In the genomic region with DNA sequence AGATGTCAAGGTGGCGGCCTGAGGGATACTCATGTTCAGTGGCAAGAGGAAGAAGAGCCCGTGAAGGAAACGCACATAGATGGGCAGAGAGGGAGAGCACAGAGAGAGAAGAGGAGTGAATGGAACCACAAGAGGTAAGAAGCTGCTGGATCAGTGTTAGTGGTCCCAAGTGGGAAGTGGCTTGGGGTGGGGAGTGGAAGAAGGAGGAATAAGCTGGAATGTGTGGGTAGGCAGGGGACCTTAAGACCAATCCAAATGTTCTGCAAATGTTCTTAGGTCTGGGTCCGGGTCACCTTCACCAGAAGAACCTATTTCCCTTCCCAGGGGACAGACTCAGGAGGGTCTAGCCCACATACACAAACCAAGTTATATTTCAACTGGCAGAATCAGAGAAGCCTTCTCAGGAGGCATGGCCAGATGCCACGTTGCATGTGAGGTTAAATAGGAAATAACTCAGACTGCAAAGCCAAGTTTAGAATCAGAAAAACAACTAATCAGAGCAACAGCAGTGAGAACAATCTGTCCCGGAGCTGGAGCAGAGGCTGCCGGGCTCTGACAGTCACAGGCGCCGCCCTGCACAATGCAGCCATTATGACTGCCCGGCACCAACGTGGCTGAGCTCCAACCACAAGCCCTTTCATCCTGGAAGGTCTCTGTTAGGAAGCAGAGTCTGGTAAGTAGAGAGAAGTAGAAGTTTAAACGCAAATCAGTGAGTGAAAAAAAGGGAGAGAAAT, we compare ENCODE assay signal across 8 cellular contexts.
DNase-seq lines count a peak whose midpoint lies in the region; ATAC-seq and TF ChIP-seq lines count a peak whose summit lies in the region.

No MANE protein-coding gene starts in this region.

- no peaks in the 10 kb centered on the region for H3K79me2 ChIP-seq in PC-9 (ENCODE audit: low read depth)

- intact Hi-C loops in CD4-positive, alpha-beta memory T cell (cut with micrococcal nuclease): no loop called here
- intact Hi-C loops in head of caudate nucleus (cut with DNase I) (loop anchor here (5.0 kb wide), 1 partner anchor 227 kb away; no protein-coding TSS in a partner anchor), PC-9 (cut with micrococcal nuclease; ENCODE audit: unreplicated experiment) (no loop called here)

- H3K4me1 Mint-ChIP-seq in CD4-positive, alpha-beta memory T cell: peaks cover 5 to 9% (median 9%) of the 10 kb centered on the region in 4 donors
- H3K4me1 Mint-ChIP-seq in activated T-helper 17 cell treated with anti-CD3 and anti-CD28 coated beads, Interleukin-2, amount 50 U/mL, for 72 hours: peaks cover 5% of the 10 kb centered on the region

- DNase-seq in CD4-positive, alpha-beta memory T cell: peak in 1 of 5 donors; percentile 5
- DNase-seq in head of caudate nucleus: peak; percentile 80 to 98 (median 94)
- peak; percentile 98 for DNase-seq in pons (ENCODE audit: low spot score)
- DNase-seq in PC-9: no peak
- no peak for DNase-seq in GOT3 (lab: John Stamatoyannopoulos, UW)

- peak overlapping the region in 6 of 8 donors; percentile 2 to 73 (median 57) for H3K4me3 Mint-ChIP-seq in CD4-positive, alpha-beta memory T cell
- H3K4me3 Mint-ChIP-seq in activated T-helper 17 cell treated with anti-CD3 and anti-CD28 coated beads, Interleukin-2, amount 50 U/mL, for 72 hours: no peak overlapping the region

- no peak overlapping the region for H3K27ac ChIP-seq in CD4-positive, alpha-beta memory T cell (ENCODE audit: low read depth, low read length)
- no peak overlapping the region for H3K27ac ChIP-seq in PC-9

- peak overlapping the region in 4 of 7 donors; percentile 3 to 45 (median 18) for H3K27ac Mint-ChIP-seq in CD4-positive, alpha-beta memory T cell
- no peak overlapping the region for H3K27ac Mint-ChIP-seq in activated T-helper 17 cell treated with anti-CD3 and anti-CD28 coated beads, Interleukin-2, amount 50 U/mL, for 72 hours

- no peaks in the 10 kb centered on the region for H3K9me3 Mint-ChIP-seq in CD4-positive, alpha-beta memory T cell
- no peaks in the 10 kb centered on the region for H3K9me3 Mint-ChIP-seq in activated T-helper 17 cell treated with anti-CD3 and anti-CD28 coated beads, Interleukin-2, amount 50 U/mL, for 72 hours

- peaks cover 2 to 3% of the 10 kb centered on the region in 2 donors for H3K27me3 Mint-ChIP-seq in CD4-positive, alpha-beta memory T cell
- H3K27me3 Mint-ChIP-seq in activated T-helper 17 cell treated with anti-CD3 and anti-CD28 coated beads, Interleukin-2, amount 50 U/mL, for 72 hours: peaks cover 7% of the 10 kb centered on the region

- CTCF ChIA-PET in CD4-positive, alpha-beta memory T cell (lab: Charles Lee; ENCODE audit: partially characterized antibody): interaction anchor here (1.1 kb wide), 1 partner anchor 275 kb away, joined by 3 read pairs; no protein-coding TSS in a partner anchor
- CTCF ChIA-PET in PC-9 (lab: Charles Lee): no interaction called here

- POLR2A ChIA-PET in CD4-positive, alpha-beta memory T cell (lab: Charles Lee; ENCODE audit: partially characterized antibody): no interaction called here
- POLR2A ChIA-PET in PC-9 (lab: Charles Lee; ENCODE audit: unreplicated experiment): no interaction called here

- H2AFZ ChIP-seq in PC-9: no peak overlapping the region

- H3K9me2 ChIP-seq in PC-9 (ENCODE audit: insufficient read depth): no peaks in the 10 kb centered on the region

- no peaks in the 10 kb centered on the region for H4K20me1 ChIP-seq in PC-9 (ENCODE audit: insufficient read depth)

- no peak for TF ChIP-seq CTCF in PC-9 (conservative IDR thresholded peaks at IDR 0.05)

- peak; percentile 23 for ATAC-seq in activated T-helper 17 cell treated with anti-CD3 and anti-CD28 coated beads, Interleukin-2, amount 50 U/mL, for 72 hours (replicated peaks)
- ATAC-seq in GM21529 (IDR thresholded peaks at IDR 0.05; ENCODE audit: unreplicated experiment) (no peak), HG02840 (IDR thresholded peaks at IDR 0.05; ENCODE audit: low FRiP score, unreplicated experiment) (no peak)

- H3K4me1 ChIP-seq in CD4-positive, alpha-beta memory T cell (ENCODE audit: insufficient read depth, low read length): no peaks in the 10 kb centered on the region
- no peaks in the 10 kb centered on the region for H3K4me1 ChIP-seq in PC-9 (replicated peaks; ENCODE audit: insufficient read depth)

- H3K4me3 ChIP-seq in CD4-positive, alpha-beta memory T cell (ENCODE audit: low read length in 2 of 2): no peak overlapping the region
- no peak overlapping the region for H3K4me3 ChIP-seq in PC-9

- H3F3A ChIP-seq in PC-9 (ENCODE audit: insufficient read depth, low read depth): no peaks in the 10 kb centered on the region

- no peak overlapping the region for H3K4me2 ChIP-seq in PC-9

- H3K9me3 ChIP-seq in CD4-positive, alpha-beta memory T cell (ENCODE audit: control insufficient read depth in 1 of 2, low read length in 2 of 2): no peaks in the 10 kb centered on the region
- no peaks in the 10 kb centered on the region for H3K9me3 ChIP-seq in PC-9 (ENCODE audit: insufficient read depth, low read depth)

- BruUV-seq in PC-9 (replicated peaks; lab: Mats Ljungman, UMichigan): no TSS peak

- no peaks in the 10 kb centered on the region for H3K36me3 Mint-ChIP-seq in CD4-positive, alpha-beta memory T cell
- no peaks in the 10 kb centered on the region for H3K36me3 Mint-ChIP-seq in activated T-helper 17 cell treated with anti-CD3 and anti-CD28 coated beads, Interleukin-2, amount 50 U/mL, for 72 hours (ENCODE audit: low read depth)

- H3K27me3 ChIP-seq in CD4-positive, alpha-beta memory T cell (ENCODE audit: insufficient read depth, low read length): no peaks in the 10 kb centered on the region
- H3K27me3 ChIP-seq in PC-9 (ENCODE audit: insufficient read depth, low read depth): no peaks in the 10 kb centered on the region

- H3K36me3 ChIP-seq in CD4-positive, alpha-beta memory T cell (ENCODE audit: insufficient read depth, low read length): no peaks in the 10 kb centered on the region
- H3K36me3 ChIP-seq in PC-9 (ENCODE audit: low read depth): no peaks in the 10 kb centered on the region

Comparison
In these comparisons a context has a peak if more than half of its experiments do, and no peak if none do; other contexts are left out.
1. DNase-seq: peak in head of caudate nucleus (42 of 42) and pons (single experiment); none in PC-9 (0 of 2) and GOT3 (single experiment).